Comparison of ENCODE assay signal across 2 cellular contexts in genomic region chr14:43141636-43142191, GRCh38.
TF ChIP-seq lines count a peak whose summit lies in the region.

No MANE protein-coding gene starts in this region.

TF ChIP-seq in HepG2, 621 proteins besides CTCF, POLR2A, EP300 and RAD21:
- TF ChIP-seq RFX1 (IDR thresholded peaks at IDR 0.05) = 0 out of 2 replicates have a peak, but pooled peaks have one; percentile 0
- 0 out of 2 replicates have a peak, but pooled peaks have one; percentile 4 for TF ChIP-seq GABPA (IDR thresholded peaks at IDR 0.05; ENCODE audit: low read depth, low read length)
- no peak for TF ChIP-seq GABPA (CRISPR knock-in tag; IDR thresholded peaks at IDR 0.05; ENCODE audit: low read depth)
- TF ChIP-seq ZNF891 (CRISPR knock-in tag; IDR thresholded peaks at IDR 0.05) = no peak
TF ChIP-seq in HepG2: peak in this region for 2.

TF ChIP-seq in H1, 55 proteins besides CTCF, POLR2A, EP300 and RAD21:
- no peak for TF ChIP-seq CTBP2 (IDR thresholded peaks at IDR 0.05; ENCODE audit: borderline replicate concordance, insufficient read depth, insufficient read length, low read length)
- TF ChIP-seq CHD7 (IDR thresholded peaks at IDR 0.05; ENCODE audit: insufficient replicate concordance, low read length) = no peak
- no peak for TF ChIP-seq ATF3 (IDR thresholded peaks at IDR 0.05; ENCODE audit: insufficient read depth, low read depth, low read length)
